In the genomic region with DNA sequence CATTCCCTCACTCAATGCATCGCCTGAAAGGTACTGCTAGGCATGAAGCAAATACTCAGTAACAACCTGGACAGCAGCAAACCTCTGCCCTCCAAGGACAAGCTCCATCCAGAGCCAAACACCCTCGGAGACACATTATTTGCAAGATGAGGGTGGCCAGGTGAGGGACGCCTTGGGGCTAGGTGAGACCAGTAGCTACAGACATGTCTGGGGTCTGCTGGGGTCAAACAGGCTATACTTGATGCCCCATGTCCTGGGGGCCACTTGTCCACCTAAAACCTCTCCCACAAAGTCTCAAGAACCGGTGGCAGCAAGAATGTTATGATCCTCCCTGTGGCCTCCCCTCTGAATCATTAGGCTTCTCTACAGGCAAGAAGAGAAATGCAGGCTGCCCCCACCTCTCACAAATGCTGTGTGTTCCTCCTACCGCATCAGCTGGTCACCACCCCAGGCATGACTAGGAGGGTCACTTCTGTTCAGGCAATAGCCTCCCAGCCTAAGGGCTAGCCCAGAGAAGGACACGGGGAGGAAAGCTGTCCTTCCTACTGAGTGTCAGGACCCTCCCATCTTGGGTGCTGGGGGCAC, we compare ENCODE assay signal across 1 cellular context.
TF ChIP-seq lines count a peak whose summit lies in the region.

No MANE protein-coding gene starts in this region.

TF ChIP-seq in HepG2, 621 proteins besides CTCF, POLR2A, EP300 and RAD21:
- TF ChIP-seq HNF1A (IDR thresholded peaks at IDR 0.05; ENCODE audit: low read depth) (no peak), HNF1A (CRISPR knock-in tag; IDR thresholded peaks at IDR 0.05; ENCODE audit: borderline replicate concordance) (no peak), RFX1 (IDR thresholded peaks at IDR 0.05) (no peak), ISL2 (CRISPR knock-in tag; IDR thresholded peaks at IDR 0.05) (no peak), SUZ12 (IDR thresholded peaks at IDR 0.05; ENCODE audit: low read depth, low read length) (no peak), ZNF367 (CRISPR knock-in tag; IDR thresholded peaks at IDR 0.05; ENCODE audit: borderline replicate concordance) (no peak), SP2 (CRISPR knock-in tag; IDR thresholded peaks at IDR 0.05) (no peak), JUND (CRISPR knock-in tag; IDR thresholded peaks at IDR 0.05) (no peak), TOE1 (CRISPR knock-in tag; IDR thresholded peaks at IDR 0.05) (no peak), ZNF569 (CRISPR knock-in tag; IDR thresholded peaks at IDR 0.05; ENCODE audit: borderline replicate concordance) (no peak), MLX (CRISPR knock-in tag; IDR thresholded peaks at IDR 0.05) (no peak), YY1 (IDR thresholded peaks at IDR 0.05; ENCODE audit: insufficient read depth, insufficient replicate concordance, low read depth, low read length) (no peak), FOXA3 (CRISPR knock-in tag; IDR thresholded peaks at IDR 0.05) (no peak), ZNF343 (CRISPR knock-in tag; IDR thresholded peaks at IDR 0.05) (no peak), SMAD9 (CRISPR knock-in tag; IDR thresholded peaks at IDR 0.05) (no peak), CSRNP2 (CRISPR knock-in tag; conservative IDR thresholded peaks at IDR 0.05; ENCODE audit: low read depth) (no peak)
- TF ChIP-seq, protein P1, sequence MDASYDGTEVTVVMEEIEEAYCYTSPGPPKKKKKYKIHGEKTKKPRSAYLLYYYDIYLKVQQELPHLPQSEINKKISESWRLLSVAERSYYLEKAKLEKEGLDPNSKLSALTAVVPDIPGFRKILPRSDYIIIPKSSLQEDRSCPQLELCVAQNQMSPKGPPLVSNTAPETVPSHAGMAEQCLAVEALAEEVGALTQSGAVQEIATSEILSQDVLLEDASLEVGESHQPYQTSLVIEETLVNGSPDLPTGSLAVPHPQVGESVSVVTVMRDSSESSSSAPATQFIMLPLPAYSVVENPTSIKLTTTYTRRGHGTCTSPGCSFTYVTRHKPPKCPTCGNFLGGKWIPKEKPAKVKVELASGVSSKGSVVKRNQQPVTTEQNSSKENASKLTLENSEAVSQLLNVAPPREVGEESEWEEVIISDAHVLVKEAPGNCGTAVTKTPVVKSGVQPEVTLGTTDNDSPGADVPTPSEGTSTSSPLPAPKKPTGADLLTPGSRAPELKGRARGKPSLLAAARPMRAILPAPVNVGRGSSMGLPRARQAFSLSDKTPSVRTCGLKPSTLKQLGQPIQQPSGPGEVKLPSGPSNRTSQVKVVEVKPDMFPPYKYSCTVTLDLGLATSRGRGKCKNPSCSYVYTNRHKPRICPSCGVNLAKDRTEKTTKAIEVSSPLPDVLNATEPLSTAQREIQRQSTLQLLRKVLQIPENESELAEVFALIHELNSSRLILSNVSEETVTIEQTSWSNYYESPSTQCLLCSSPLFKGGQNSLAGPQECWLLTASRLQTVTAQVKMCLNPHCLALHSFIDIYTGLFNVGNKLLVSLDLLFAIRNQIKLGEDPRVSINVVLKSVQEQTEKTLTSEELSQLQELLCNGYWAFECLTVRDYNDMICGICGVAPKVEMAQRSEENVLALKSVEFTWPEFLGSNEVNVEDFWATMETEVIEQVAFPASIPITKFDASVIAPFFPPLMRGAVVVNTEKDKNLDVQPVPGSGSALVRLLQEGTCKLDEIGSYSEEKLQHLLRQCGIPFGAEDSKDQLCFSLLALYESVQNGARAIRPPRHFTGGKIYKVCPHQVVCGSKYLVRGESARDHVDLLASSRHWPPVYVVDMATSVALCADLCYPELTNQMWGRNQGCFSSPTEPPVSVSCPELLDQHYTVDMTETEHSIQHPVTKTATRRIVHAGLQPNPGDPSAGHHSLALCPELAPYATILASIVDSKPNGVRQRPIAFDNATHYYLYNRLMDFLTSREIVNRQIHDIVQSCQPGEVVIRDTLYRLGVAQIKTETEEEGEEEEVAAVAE (CRISPR knock-in tag; IDR thresholded peaks at IDR 0.05; ENCODE audit: borderline replicate concordance): no peak
- TF ChIP-seq, protein P2, sequence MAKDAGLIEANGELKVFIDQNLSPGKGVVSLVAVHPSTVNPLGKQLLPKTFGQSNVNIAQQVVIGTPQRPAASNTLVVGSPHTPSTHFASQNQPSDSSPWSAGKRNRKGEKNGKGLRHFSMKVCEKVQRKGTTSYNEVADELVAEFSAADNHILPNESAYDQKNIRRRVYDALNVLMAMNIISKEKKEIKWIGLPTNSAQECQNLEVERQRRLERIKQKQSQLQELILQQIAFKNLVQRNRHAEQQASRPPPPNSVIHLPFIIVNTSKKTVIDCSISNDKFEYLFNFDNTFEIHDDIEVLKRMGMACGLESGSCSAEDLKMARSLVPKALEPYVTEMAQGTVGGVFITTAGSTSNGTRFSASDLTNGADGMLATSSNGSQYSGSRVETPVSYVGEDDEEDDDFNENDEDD (CRISPR knock-in tag; IDR thresholded peaks at IDR 0.05; ENCODE audit: borderline replicate concordance): no peak
- TF ChIP-seq, protein P3, sequence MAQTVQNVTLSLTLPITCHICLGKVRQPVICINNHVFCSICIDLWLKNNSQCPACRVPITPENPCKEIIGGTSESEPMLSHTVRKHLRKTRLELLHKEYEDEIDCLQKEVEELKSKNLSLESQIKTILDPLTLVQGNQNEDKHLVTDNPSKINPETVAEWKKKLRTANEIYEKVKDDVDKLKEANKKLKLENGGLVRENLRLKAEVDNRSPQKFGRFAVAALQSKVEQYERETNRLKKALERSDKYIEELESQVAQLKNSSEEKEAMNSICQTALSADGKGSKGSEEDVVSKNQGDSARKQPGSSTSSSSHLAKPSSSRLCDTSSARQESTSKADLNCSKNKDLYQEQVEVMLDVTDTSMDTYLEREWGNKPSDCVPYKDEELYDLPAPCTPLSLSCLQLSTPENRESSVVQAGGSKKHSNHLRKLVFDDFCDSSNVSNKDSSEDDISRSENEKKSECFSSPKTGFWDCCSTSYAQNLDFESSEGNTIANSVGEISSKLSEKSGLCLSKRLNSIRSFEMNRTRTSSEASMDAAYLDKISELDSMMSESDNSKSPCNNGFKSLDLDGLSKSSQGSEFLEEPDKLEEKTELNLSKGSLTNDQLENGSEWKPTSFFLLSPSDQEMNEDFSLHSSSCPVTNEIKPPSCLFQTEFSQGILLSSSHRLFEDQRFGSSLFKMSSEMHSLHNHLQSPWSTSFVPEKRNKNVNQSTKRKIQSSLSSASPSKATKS (CRISPR knock-in tag; IDR thresholded peaks at IDR 0.05): no peak
TF ChIP-seq in HepG2: peak in this region for 0.
